ENCODE assay signal across 23 cellular contexts in the genomic region with DNA sequence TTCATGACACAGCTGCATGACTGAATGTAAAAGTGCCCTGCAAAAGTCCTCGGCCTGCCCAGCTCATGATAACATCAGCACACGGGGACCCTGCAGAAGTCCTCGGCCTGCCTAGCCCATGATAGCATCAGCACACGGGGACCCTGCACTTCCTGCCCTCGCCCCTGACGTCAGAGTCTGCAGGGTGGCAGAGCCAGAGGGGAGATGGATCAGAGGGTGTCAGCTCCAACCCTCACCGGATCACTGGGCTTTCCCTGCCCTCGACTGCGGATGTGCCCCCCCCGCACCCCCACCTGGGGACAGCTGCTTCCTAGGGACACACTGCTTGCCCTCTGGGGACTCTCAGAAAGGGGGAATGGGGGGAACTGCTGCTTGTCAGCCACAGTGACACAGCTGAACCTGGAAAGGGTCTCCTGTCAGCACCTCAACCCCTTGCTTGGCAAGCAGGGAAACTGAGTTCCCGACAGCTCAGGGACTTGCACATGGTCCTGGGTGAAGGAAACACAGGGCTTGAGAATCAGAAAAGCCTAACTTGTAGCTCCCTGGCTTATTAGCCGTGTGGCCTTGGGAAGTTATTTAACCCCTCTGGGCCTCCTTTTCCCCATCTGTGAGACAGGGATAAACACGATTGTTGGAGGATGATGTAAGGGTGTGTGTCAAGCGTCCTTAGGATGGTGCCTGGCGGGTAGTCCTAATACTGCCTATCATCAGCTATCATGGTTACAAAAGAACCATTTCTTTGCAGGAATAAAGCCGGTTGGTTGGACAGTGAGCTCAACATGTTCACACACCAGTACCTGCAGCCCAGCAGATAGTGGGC. TPM values are rescaled to one million over a fixed set of nuclear protein-coding genes. Genes with fewer than 3 reads are reported as not detected.
"Had no signal": no experiment of that assay in that cellular context is flagged by ENCODE, and none has a peak within 500 bp of the region (broad histone marks: within the 10 kb centered on the region; RNA-seq: fewer than 3 reads in every experiment).

No MANE protein-coding gene starts in this region.

- H3K27me3 Mint-ChIP-seq: activated B cell treated with CpG ODN at 0.5 μM for 24 hours had no signal

- ATAC-seq: gastroesophageal sphincter, psoas muscle, upper lobe of right lung had no signal

- H3K27ac ChIP-seq: breast epithelium, ovary, psoas muscle, thoracic aorta, upper lobe of right lung had no signal

- DNase-seq: activated B cell treated with CpG ODN at 0.5 μM for 24 hours; activated CD4-positive, alpha-beta T cell treated with anti-CD3 and anti-CD28 coated beads, Interleukin-2, amount 50 U/mL, for 1 hour; activated naive CD4-positive, alpha-beta T cell; effector CD4-positive, alpha-beta T cell; immature natural killer cell; kidney glomerular epithelial cell; left ventricle myocardium superior; ovary; right cardiac atrium; stimulated activated CD4-positive, alpha-beta T cell treated with anti-CD3 and anti-CD28 coated beads, Interleukin-15, amount 100 ng/mL, for 24 hours; stimulated activated CD4-positive, alpha-beta T cell treated with anti-CD3 and anti-CD28 coated beads, Interleukin-2, amount 100 ng/mL, for 48 hours; upper lobe of right lung had no signal

- FAIRE-seq: astrocyte, endothelial cell of umbilical vein, TTC549 had no signal

- H3K4me3 ChIP-seq: breast epithelium, esophagus muscularis mucosa, gastroesophageal sphincter, ovary, psoas muscle, skin epidermis, thoracic aorta, upper lobe of right lung had no signal

- H3K4me1 ChIP-seq: breast epithelium, gastroesophageal sphincter had no signal

- H3K36me3 ChIP-seq: ovary had no signal

- H3K27me3 ChIP-seq: breast epithelium, esophagus muscularis mucosa, gastroesophageal sphincter, ovary, upper lobe of right lung had no signal

- H3K27ac Mint-ChIP-seq: immature natural killer cell had no signal

- H3K4me3 Mint-ChIP-seq: activated B cell treated with CpG ODN at 0.5 μM for 24 hours, immature natural killer cell had no signal

- H3K4me1 Mint-ChIP-seq: immature natural killer cell had no signal

- H3K9me3 Mint-ChIP-seq: activated B cell treated with CpG ODN at 0.5 μM for 24 hours; immature natural killer cell; T-helper 2 cell treated with Interferon-gamma antibody and Interleukin-4, amounts not matched to agents 5 μg/mL and 100 μg/mL, for 36 hours had no signal

- H3K9me3 ChIP-seq: breast epithelium, esophagus muscularis mucosa, gastroesophageal sphincter, ovary, psoas muscle, thoracic aorta, upper lobe of right lung had no signal

RNA-seq across cellular contexts. Expression of gene TNFRSF8, which starts 52.1 kb away (rescaled TPM):
- total RNA-seq: endothelial cell of umbilical vein had no signal
- polyA plus RNA-seq: neural cell had no signal
